Comparison of ENCODE assay signal across 22 cellular contexts in the genomic region with DNA sequence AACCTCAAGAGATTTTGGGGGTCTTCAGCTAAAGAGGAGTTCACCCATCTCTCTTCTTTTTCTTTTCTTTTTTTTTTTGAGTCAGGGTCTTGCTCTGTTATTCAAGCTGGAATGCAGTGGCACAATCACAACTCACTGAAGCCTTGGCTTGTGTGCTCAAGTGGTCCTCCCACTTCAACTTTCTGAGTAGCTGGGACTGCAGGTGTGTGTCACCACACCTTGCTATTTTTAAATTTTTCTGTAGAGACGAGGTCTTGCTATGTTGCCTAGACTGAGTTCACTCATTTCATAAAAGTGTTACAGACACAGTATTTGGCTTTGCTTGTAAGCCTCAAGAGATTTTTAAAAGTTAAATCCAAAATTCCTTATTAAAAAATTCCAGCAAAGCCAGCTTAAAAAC.
DNase-seq lines count a peak whose midpoint lies in the region; ATAC-seq and TF ChIP-seq lines count a peak whose summit lies in the region.
"Had no signal": no experiment of that assay in that cellular context is flagged by ENCODE, and none has a peak within 500 bp of the region (broad histone marks: within the 10 kb centered on the region; RNA-seq: fewer than 3 reads in every experiment).

No MANE protein-coding gene starts in this region.

- H3K9me2 ChIP-seq in MM.1S (replicated peaks; ENCODE audit: insufficient read depth, low read length): no peaks in the 10 kb centered on the region

- peaks cover 24% of the 10 kb centered on the region for H3F3A ChIP-seq in MM.1S (ENCODE audit: insufficient read depth, low read length)

- 0 out of 2 replicates have a peak overlapping the region, but pooled peaks have one; percentile 6 for H3K27ac ChIP-seq in MM.1S (ENCODE audit: low read length)
- H3K27ac ChIP-seq: BLaER1 had no signal

- H4K20me1 ChIP-seq in MM.1S (ENCODE audit: insufficient read depth, low read length): no peaks in the 10 kb centered on the region
- H4K20me1 ChIP-seq: BLaER1 had no signal

- H3K4me1 ChIP-seq in MM.1S (ENCODE audit: low read length): peaks cover 50% of the 10 kb centered on the region
- H3K4me1 ChIP-seq: BE2C, BLaER1 had no signal

- H3K4me2 ChIP-seq in MM.1S (ENCODE audit: low read depth, low read length): peak overlapping the region; percentile 23; the same call in 1 of the 2 replicates
- H3K4me2 ChIP-seq: BLaER1 had no signal

- H3K9me3 ChIP-seq in MM.1S (replicated peaks; ENCODE audit: insufficient read depth, low read length): no peaks in the 10 kb centered on the region
- H3K9me3 ChIP-seq: BE2C had no signal

- H2AFZ ChIP-seq in MM.1S (ENCODE audit: low read length): no peak overlapping the region

- H3K79me2 ChIP-seq in MM.1S (ENCODE audit: low read length): no peaks in the 10 kb centered on the region

- DNase-seq in MM.1S (peak; percentile 42), hypothalamus (lab: John Stamatoyannopoulos, UW) (no peak), Ammon's horn (ENCODE audit: low spot score) (no peak)
- DNase-seq: 8988T; AML-193; BE2C; C1 segment of cervical spinal cord; CD4-positive, alpha-beta memory T cell; CD4-positive, CD25-positive, alpha-beta regulatory T cell; CD8-positive, alpha-beta memory T cell; COR-L47; DMS 273 treated with DMSO at 0.1 percent for 48 hours; DMS153; DMS53; DMS79; DND-41; EL; GDM1 had no signal

- H3K9ac ChIP-seq in MM.1S (ENCODE audit: low read length): no peak overlapping the region
- H3K9ac ChIP-seq: BLaER1 had no signal

- ATAC-seq in GM21526 (IDR thresholded peaks at IDR 0.05; ENCODE audit: low FRiP score, unreplicated experiment) (peak; percentile 39), GM19467 (IDR thresholded peaks at IDR 0.05; ENCODE audit: unreplicated experiment) (no peak)
- ATAC-seq: GM12878 had no signal

- no peaks in the 10 kb centered on the region for H3K36me3 ChIP-seq in MM.1S (replicated peaks; ENCODE audit: insufficient read depth, low read length)
- H3K36me3 ChIP-seq: BE2C, BLaER1 had no signal

- TF ChIP-seq CTCF in MM.1S (IDR thresholded peaks at IDR 0.05; ENCODE audit: low read length): no peak

- H3K27me3 ChIP-seq in MM.1S (replicated peaks; ENCODE audit: insufficient read depth, low read length): no peaks in the 10 kb centered on the region
- H3K27me3 ChIP-seq: BE2C, BLaER1 had no signal

- H3K4me3 ChIP-seq in MM.1S (ENCODE audit: low read length): no peak overlapping the region
- H3K4me3 ChIP-seq: BLaER1, GM12878 had no signal
